Comparison of ENCODE assay signal across 1 cellular context in the genomic region with DNA sequence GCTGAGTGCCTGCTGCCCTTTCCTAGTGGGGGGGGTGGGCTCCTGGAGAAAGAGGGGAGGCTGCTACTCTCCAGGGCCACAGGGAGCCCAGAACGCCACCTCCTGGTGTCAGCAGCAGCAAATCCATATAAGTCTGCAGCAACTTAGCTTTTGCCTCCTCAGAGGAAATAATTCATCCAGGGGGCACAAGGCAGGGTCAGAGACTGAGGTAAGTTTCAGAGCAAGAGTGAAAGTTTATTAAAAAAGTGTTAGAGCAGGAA.
TF ChIP-seq lines count a peak whose summit lies in the region.

No MANE protein-coding gene starts in this region.

TF ChIP-seq in HepG2, 621 proteins besides CTCF, POLR2A, EP300 and RAD21:
- TF ChIP-seq ZNF740 (CRISPR knock-in tag; IDR thresholded peaks at IDR 0.05) (peak; percentile 47; the same call in 1 of the 2 replicates), POLR2G (IDR thresholded peaks at IDR 0.05; ENCODE audit: low read depth, low read length) (peak; percentile 44; the same call in 1 of the 2 replicates), AGO2 (optimal IDR thresholded peaks at IDR 0.05; ENCODE audit: low read depth, low read length) (peak; percentile 36)
- TF ChIP-seq, protein P1, sequence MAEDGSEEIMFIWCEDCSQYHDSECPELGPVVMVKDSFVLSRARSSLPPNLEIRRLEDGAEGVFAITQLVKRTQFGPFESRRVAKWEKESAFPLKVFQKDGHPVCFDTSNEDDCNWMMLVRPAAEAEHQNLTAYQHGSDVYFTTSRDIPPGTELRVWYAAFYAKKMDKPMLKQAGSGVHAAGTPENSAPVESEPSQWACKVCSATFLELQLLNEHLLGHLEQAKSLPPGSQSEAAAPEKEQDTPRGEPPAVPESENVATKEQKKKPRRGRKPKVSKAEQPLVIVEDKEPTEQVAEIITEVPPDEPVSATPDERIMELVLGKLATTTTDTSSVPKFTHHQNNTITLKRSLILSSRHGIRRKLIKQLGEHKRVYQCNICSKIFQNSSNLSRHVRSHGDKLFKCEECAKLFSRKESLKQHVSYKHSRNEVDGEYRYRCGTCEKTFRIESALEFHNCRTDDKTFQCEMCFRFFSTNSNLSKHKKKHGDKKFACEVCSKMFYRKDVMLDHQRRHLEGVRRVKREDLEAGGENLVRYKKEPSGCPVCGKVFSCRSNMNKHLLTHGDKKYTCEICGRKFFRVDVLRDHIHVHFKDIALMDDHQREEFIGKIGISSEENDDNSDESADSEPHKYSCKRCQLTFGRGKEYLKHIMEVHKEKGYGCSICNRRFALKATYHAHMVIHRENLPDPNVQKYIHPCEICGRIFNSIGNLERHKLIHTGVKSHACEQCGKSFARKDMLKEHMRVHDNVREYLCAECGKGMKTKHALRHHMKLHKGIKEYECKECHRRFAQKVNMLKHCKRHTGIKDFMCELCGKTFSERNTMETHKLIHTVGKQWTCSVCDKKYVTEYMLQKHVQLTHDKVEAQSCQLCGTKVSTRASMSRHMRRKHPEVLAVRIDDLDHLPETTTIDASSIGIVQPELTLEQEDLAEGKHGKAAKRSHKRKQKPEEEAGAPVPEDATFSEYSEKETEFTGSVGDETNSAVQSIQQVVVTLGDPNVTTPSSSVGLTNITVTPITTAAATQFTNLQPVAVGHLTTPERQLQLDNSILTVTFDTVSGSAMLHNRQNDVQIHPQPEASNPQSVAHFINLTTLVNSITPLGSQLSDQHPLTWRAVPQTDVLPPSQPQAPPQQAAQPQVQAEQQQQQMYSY (CRISPR knock-in tag; IDR thresholded peaks at IDR 0.05) = no peak
TF ChIP-seq in HepG2: peak in this region for 3.
